Comparison of ENCODE assay signal across 13 cellular contexts in genomic region chr6:88919032-88919431, GRCh38. TPM values are rescaled to one million over a fixed set of nuclear protein-coding genes. Genes with fewer than 3 reads are reported as not detected.
A peak's percentile ranks its signal among the peaks of the same experiment; 100 is the strongest.
DNase-seq lines count a peak whose midpoint lies in the region; ATAC-seq and TF ChIP-seq lines count a peak whose summit lies in the region.
"Had no signal": no experiment of that assay in that cellular context is flagged by ENCODE, and none has a peak within 500 bp of the region (broad histone marks: within the 10 kb centered on the region; RNA-seq: fewer than 3 reads in every experiment).

No MANE protein-coding gene starts in this region.

- H3K4me2 ChIP-seq in MM.1S (ENCODE audit: low read depth, low read length) (no peak overlapping the region), neural progenitor cell (no peak overlapping the region)

- H3K79me2 ChIP-seq in MM.1S (ENCODE audit: low read length) (peaks cover 11% of the 10 kb centered on the region), neural progenitor cell (ENCODE audit: low read depth) (peaks cover 16% of the 10 kb centered on the region)

- no peaks in the 10 kb centered on the region for H3K4me1 Mint-ChIP-seq in neural progenitor cell

- H3K4me3 ChIP-seq in MM.1S (ENCODE audit: low read length) (no peak overlapping the region), cardiac fibroblast (replicated peaks in 1 of 2; ENCODE audit: low read depth in 2 of 2, low read length in 2 of 2) (no peak overlapping the region), neural progenitor cell (no peak overlapping the region)
- H3K4me3 ChIP-seq: vagina had no signal

- no peak overlapping the region for H3K27ac ChIP-seq in MM.1S (ENCODE audit: low read length)
- H3K27ac ChIP-seq in neural progenitor cell = no peak overlapping the region
- H3K27ac ChIP-seq: vagina had no signal

- intact Hi-C loops in Right ventricle myocardium inferior (cut with DNase I) = no loop called here

- peak; percentile 3 for DNase-seq in NCI-H1694 treated with DMSO at 0.1 percent for 48 hours (lab: John Stamatoyannopoulos, UW)
- no peak for DNase-seq in NCI-H1694 (lab: John Stamatoyannopoulos, UW)
- no peak for DNase-seq in MM.1S
- DNase-seq in cardiac fibroblast (ENCODE audit: low read depth in 2 of 2) = peak; percentile 11 to 29
- no peak for DNase-seq in neural progenitor cell (ENCODE audit: low spot score)
- DNase-seq in Right ventricle myocardium inferior (ENCODE audit: missing footprints) = no peak
- no peak for DNase-seq in activated CD4-positive, CD25-positive, alpha-beta regulatory T cell treated with anti-CD3 and anti-CD28 coated beads, Interleukin-2, amount 50 U/mL, for 72 hours
- DNase-seq: activated T-cell treated with anti-CD3 and anti-CD28 coated beads, Interleukin-2, amount 50 U/mL, for 4 hours; NCI-H1092 treated with DMSO at 0.1 percent for 48 hours; retina had no signal

- TF ChIP-seq CTCF in MM.1S (IDR thresholded peaks at IDR 0.05; ENCODE audit: low read length) (peak; percentile 32), cardiac fibroblast (IDR thresholded peaks at IDR 0.05; ENCODE audit: low read depth, low read length) (peak; percentile 38), neural progenitor cell (IDR thresholded peaks at IDR 0.05) (peak; percentile 29)

- peaks cover 2% of the 10 kb centered on the region for H3K27me3 Mint-ChIP-seq in neural progenitor cell (ENCODE audit: insufficient read depth, low read depth)
- H3K27me3 Mint-ChIP-seq: memory B cell had no signal

- no peak overlapping the region for H3K27ac Mint-ChIP-seq in neural progenitor cell
- H3K27ac Mint-ChIP-seq: memory B cell had no signal

- no peaks in the 10 kb centered on the region for H3K27me3 ChIP-seq in MM.1S (replicated peaks; ENCODE audit: insufficient read depth, low read length)
- no peaks in the 10 kb centered on the region for H3K27me3 ChIP-seq in neural progenitor cell
- H3K27me3 ChIP-seq: vagina had no signal

- H3K9ac ChIP-seq in MM.1S (ENCODE audit: low read length) = no peak overlapping the region
- H3K9ac ChIP-seq in neural progenitor cell = no peak overlapping the region

- ATAC-seq in GM18909 (IDR thresholded peaks at IDR 0.05; ENCODE audit: poor library complexity, unreplicated experiment) (no peak), Right ventricle myocardium inferior (no peak)
- ATAC-seq: activated T-cell treated with anti-CD3 and anti-CD28 coated beads, Interleukin-2, amount 50 U/mL, for 4 hours had no signal

- H3F3A ChIP-seq in MM.1S (ENCODE audit: insufficient read depth, low read length) (0 out of 2 replicates have a peak, but pooled peaks cover 2% of the 10 kb centered on the region), neural progenitor cell (ENCODE audit: low read depth) (no peaks in the 10 kb centered on the region)

- H3K36me3 Mint-ChIP-seq in neural progenitor cell = peaks cover 14% of the 10 kb centered on the region

- no peak overlapping the region for H3K4me3 Mint-ChIP-seq in neural progenitor cell
- H3K4me3 Mint-ChIP-seq: activated T-cell treated with anti-CD3 and anti-CD28 coated beads, Interleukin-2, amount 50 U/mL, for 4 hours; memory B cell had no signal

- H3K36me3 ChIP-seq in MM.1S (replicated peaks; ENCODE audit: insufficient read depth, low read length) = no peaks in the 10 kb centered on the region
- H3K36me3 ChIP-seq in neural progenitor cell = no peaks in the 10 kb centered on the region

- H4K20me1 ChIP-seq in MM.1S (ENCODE audit: insufficient read depth, low read length) (no peaks in the 10 kb centered on the region), neural progenitor cell (ENCODE audit: low read depth) (no peaks in the 10 kb centered on the region)

- H3K4me1 ChIP-seq in MM.1S (ENCODE audit: low read length) = peaks cover 12% of the 10 kb centered on the region; the same call in 1 of the 2 replicates
- peaks cover 7% of the 10 kb centered on the region for H3K4me1 ChIP-seq in neural progenitor cell
- H3K4me1 ChIP-seq: vagina had no signal

- H3K9me3 Mint-ChIP-seq in neural progenitor cell = peaks cover 4% of the 10 kb centered on the region

- H2AFZ ChIP-seq in MM.1S (ENCODE audit: low read length) = no peak overlapping the region
- no peak overlapping the region for H2AFZ ChIP-seq in neural progenitor cell (replicated peaks)

- no peaks in the 10 kb centered on the region for H3K9me3 ChIP-seq in MM.1S (replicated peaks; ENCODE audit: insufficient read depth, low read length)
- H3K9me3 ChIP-seq in neural progenitor cell (ENCODE audit: low read depth) = no peaks in the 10 kb centered on the region
- H3K9me3 ChIP-seq: vagina had no signal

- no peaks in the 10 kb centered on the region for H3K9me2 ChIP-seq in MM.1S (replicated peaks; ENCODE audit: insufficient read depth, low read length)

RNA-seq across cellular contexts. Expression of gene RNGTT, which starts 44.4 kb away (rescaled TPM):
- total RNA-seq in neural progenitor cell (ENCODE audit: low replicate concordance) = 50.8 and 71.7 TPM in 2 replicates
- 7.0 TPM for total RNA-seq in Right ventricle myocardium inferior

Comparison
In these comparisons a context has a peak if more than half of its experiments do, and no peak if none do; other contexts are left out.
1. DNase-seq: peak in NCI-H1694 treated with DMSO at 0.1 percent for 48 hours (single experiment) and cardiac fibroblast (2 of 2); none in NCI-H1694 (single experiment), MM.1S (single experiment), neural progenitor cell (single experiment), Right ventricle myocardium inferior (single experiment) and activated CD4-positive, CD25-positive, alpha-beta regulatory T cell treated with anti-CD3 and anti-CD28 coated beads, Interleukin-2, amount 50 U/mL, for 72 hours (single experiment).
2. Peak in every context shown above with its lines, with median percentiles within 50 percentile points of each other: CTCF ChIP-seq.